8 cellular contexts compared by ENCODE assay signal in the genomic region with DNA sequence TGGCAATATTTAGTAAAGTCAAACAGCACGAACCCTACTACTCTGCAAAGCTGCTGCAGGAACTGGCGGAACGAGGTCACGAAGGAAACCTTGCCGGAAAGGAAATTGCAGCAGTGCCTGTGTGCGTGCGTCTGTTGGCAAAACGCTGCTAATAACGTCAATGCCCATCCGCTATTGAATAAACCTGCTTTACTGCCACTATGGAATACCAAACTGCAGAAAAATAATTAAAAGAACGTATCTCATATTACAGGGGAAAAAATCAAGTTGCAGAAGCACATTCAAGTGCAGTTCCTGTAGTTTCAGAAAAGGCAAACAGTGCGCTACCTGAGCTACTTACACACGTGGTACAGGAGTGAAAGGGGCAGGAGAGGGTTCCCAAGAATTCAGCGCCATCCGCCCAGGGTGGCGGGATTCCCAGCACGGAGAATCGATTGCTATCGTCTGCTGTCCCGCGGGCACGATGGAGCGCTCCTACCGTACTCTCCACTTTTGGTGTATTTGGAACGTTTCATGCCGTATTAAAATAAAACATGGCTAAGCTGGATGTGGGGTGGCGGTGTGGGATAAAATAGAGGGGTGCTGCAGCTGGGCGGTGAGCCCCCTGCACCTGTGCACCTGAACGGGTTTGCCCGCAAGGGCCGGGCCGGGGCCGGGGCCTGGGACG. TPM values are rescaled to one million over a fixed set of nuclear protein-coding genes. Genes with fewer than 3 reads are reported as not detected.
DNase-seq lines count a peak whose midpoint lies in the region; ATAC-seq and TF ChIP-seq lines count a peak whose summit lies in the region.

No MANE protein-coding gene starts in this region.

- H3K9me3 ChIP-seq in CD4-positive, alpha-beta memory T cell (ENCODE audit: control insufficient read depth in 1 of 2, low read length in 2 of 2) = no peaks in the 10 kb centered on the region
- H3K9me3 ChIP-seq in SK-N-MC (ENCODE audit: low read depth, low read length) = no peaks in the 10 kb centered on the region
- no peaks in the 10 kb centered on the region for H3K9me3 ChIP-seq in right atrium auricular region

- H3K4me1 ChIP-seq in CD4-positive, alpha-beta memory T cell (ENCODE audit: insufficient read depth, low read length) = peaks cover 54% of the 10 kb centered on the region
- peaks cover 0 to 35% of the 10 kb centered on the region in 2 donors for H3K4me1 ChIP-seq in right atrium auricular region

- no peaks in the 10 kb centered on the region for H3K27me3 Mint-ChIP-seq in CD4-positive, alpha-beta memory T cell

- intact Hi-C loops in CD4-positive, alpha-beta memory T cell (cut with micrococcal nuclease) = loop anchor here (2.0 to 5.0 kb wide), 2 partner anchors 334 to 1250 kb away; partner anchors contain the start of gene FADD

- H3K27ac Mint-ChIP-seq in CD4-positive, alpha-beta memory T cell = peak overlapping the region; percentile 83 to 100 (median 98)

- H3K9me3 Mint-ChIP-seq in CD4-positive, alpha-beta memory T cell = no peaks in the 10 kb centered on the region

- peak overlapping the region; percentile 35 for H3K9ac ChIP-seq in SK-N-MC (ENCODE audit: insufficient read length)

- H3K27ac ChIP-seq in CD4-positive, alpha-beta memory T cell (ENCODE audit: low read depth, low read length) = peak overlapping the region; percentile 89
- H3K27ac ChIP-seq in SK-N-MC (peak overlapping the region; percentile 65), right atrium auricular region (peak overlapping the region; percentile 78 to 80)

- ATAC-seq in GM18505 (IDR thresholded peaks at IDR 0.05; ENCODE audit: unreplicated experiment) = no peak
- no peak for ATAC-seq in GM21515 (IDR thresholded peaks at IDR 0.05; ENCODE audit: unreplicated experiment)

- peaks cover 26% of the 10 kb centered on the region for H3K36me3 ChIP-seq in CD4-positive, alpha-beta memory T cell (ENCODE audit: insufficient read depth, low read length)
- peaks cover 21% of the 10 kb centered on the region for H3K36me3 ChIP-seq in SK-N-MC (ENCODE audit: insufficient read depth, low read length)
- peaks cover 27% of the 10 kb centered on the region for H3K36me3 ChIP-seq in right atrium auricular region

- H3K4me3 ChIP-seq in CD4-positive, alpha-beta memory T cell (ENCODE audit: low read length in 2 of 2) = peak overlapping the region; percentile 95 to 98
- peak overlapping the region; percentile 93 for H3K4me3 ChIP-seq in SK-N-MC
- peak overlapping the region; percentile 68 for H3K4me3 ChIP-seq in right atrium auricular region

- DNase-seq in CD4-positive, alpha-beta memory T cell = peak; percentile 77 to 84 (median 82)
- peak; percentile 2 for DNase-seq in HS-5 (ENCODE audit: low read depth)
- no peak for DNase-seq in SK-N-MC (ENCODE audit: low read depth, low spot score)
- DNase-seq in amniotic epithelial cell (ENCODE audit: low read depth) = peak; percentile 28
- peak; percentile 73 for DNase-seq in right atrium auricular region (ENCODE audit: low spot score)
- peak; percentile 33 for DNase-seq in pulmonary artery endothelial cell (ENCODE audit: low read depth, low spot score)

- peaks cover 26 to 48% of the 10 kb centered on the region in 2 donors for H3K36me3 Mint-ChIP-seq in CD4-positive, alpha-beta memory T cell

- CTCF ChIA-PET in CD4-positive, alpha-beta memory T cell (lab: Charles Lee; ENCODE audit: partially characterized antibody) = interaction anchor here (1.6 to 2.6 kb wide), 2 partner anchors 365 to 637 kb away, joined by 5 to 10 read pairs; no protein-coding TSS in a partner anchor

- POLR2A ChIA-PET in CD4-positive, alpha-beta memory T cell (lab: Charles Lee; ENCODE audit: partially characterized antibody) = interaction anchor here (0.6 to 1.6 kb wide), 8 partner anchors 8 to 1248 kb away, joined by 3 to 8 read pairs (median 4); partner anchors contain the start of genes RNF121 and XNDC1N

- no peak for TF ChIP-seq POLR2A in GM18505 (IDR thresholded peaks at IDR 0.05; ENCODE audit: borderline replicate concordance, extremely low read depth, insufficient read depth, insufficient read length)

- no peaks in the 10 kb centered on the region for H3K27me3 ChIP-seq in CD4-positive, alpha-beta memory T cell (ENCODE audit: insufficient read depth, low read length)
- H3K27me3 ChIP-seq in right atrium auricular region = no peaks in the 10 kb centered on the region

- TF ChIP-seq CTCF in right atrium auricular region (IDR thresholded peaks at IDR 0.05) = no peak

- H3K4me3 Mint-ChIP-seq in CD4-positive, alpha-beta memory T cell = peak overlapping the region; percentile 88 to 98 (median 94)

- peaks cover 44 to 72% (median 56%) of the 10 kb centered on the region in 4 donors for H3K4me1 Mint-ChIP-seq in CD4-positive, alpha-beta memory T cell

RNA-seq across cellular contexts. Expression of gene NADSYN1, which starts 0.5 kb away (rescaled TPM):
- 100 to 1,000 TPM; 233 to 243 TPM for total RNA-seq in CD4-positive, alpha-beta memory T cell
- polyA plus RNA-seq in CD4-positive, alpha-beta memory T cell = 10 to 100 TPM; 35.9 to 39.2 TPM
- total RNA-seq in right atrium auricular region (10 to 100 TPM; 18.0 to 18.8 TPM), pulmonary artery endothelial cell (93.6 and 110 TPM in 2 replicates)

RNA-seq across cellular contexts. Expression of gene DHCR7, which starts 4.3 kb away (rescaled TPM):
- total RNA-seq in CD4-positive, alpha-beta memory T cell = 10 to 100 TPM; 15.3 to 16.2 TPM
- polyA plus RNA-seq in CD4-positive, alpha-beta memory T cell = 10 to 100 TPM; 17.7 to 18.0 TPM
- total RNA-seq in right atrium auricular region (10 to 100 TPM; 26.8 to 37.6 TPM), pulmonary artery endothelial cell (53.5 and 57.1 TPM in 2 replicates)
